8 cellular contexts compared by ENCODE assay signal in the genomic region with DNA sequence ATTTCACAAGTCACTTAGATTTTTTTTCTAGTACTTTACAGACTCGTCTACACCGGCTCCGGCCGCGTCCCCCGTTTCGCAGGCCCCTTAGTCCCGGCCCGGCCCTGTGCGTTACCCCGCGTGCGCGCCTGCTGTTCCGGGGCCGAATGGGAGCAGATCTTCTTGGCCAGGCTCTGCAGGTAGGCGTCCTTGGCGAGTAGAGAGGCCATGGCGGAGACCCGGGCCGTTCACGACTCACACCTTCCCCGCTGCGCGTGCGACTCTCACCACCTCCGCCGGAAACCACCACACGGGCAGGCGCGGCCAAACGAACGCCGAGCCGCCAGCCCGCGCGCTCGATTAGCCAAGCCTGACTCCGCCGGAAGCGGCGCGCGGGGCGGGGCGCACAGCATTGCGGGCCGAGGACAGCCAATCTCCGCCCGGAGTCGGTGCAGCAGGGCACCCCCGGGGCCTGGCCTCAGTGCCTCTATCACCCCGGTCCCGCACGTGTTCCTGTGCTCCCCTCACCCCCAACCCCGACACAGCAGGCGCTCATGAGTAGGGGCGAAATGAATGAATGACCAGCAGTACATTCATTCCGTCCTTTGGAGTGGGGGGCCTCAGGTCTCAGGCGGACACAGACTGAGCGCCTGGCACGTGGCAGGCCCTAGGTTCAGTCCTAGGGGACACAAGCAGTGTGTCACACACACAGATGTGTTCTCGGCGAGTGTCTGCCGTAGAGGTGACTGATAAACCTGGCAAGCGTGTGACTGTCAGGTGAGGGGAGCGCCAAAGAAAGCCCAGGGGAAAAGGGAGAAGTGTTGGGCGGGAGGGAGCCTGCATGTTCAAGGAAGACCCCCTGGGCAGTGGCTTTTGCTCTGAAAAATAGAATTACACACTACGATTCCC. TPM values are rescaled to one million over a fixed set of nuclear protein-coding genes. Genes with fewer than 3 reads are reported as not detected.
A peak's percentile ranks its signal among the peaks of the same experiment; 100 is the strongest.
DNase-seq lines count a peak whose midpoint lies in the region; ATAC-seq and TF ChIP-seq lines count a peak whose summit lies in the region.

A gene (minus strand): TSS at position 265 of the 888 bp plus-strand sequence. CDS start 56 bp downstream, at position 209.

- in situ Hi-C loops in GM23248 (cut with MboI) = no loop called here

- H3K4me1 Mint-ChIP-seq in activated T-cell treated with anti-CD3 and anti-CD28 coated beads, Interleukin-2, amount 50 U/mL, for 4 hours (ENCODE audit: low read depth) = peaks cover 42% of the 10 kb centered on the region

- H4K20me1 ChIP-seq in GM23248 (ENCODE audit: insufficient read depth) (no peaks in the 10 kb centered on the region), Karpas-422 (ENCODE audit: insufficient read depth, low read depth, low read length) (peaks cover 15% of the 10 kb centered on the region; the same call in 1 of the 2 replicates)

- H3K27ac ChIP-seq in GM23248 (peak within 1 kb of the TSS; percentile 58), Karpas-422 (ENCODE audit: low read length) (peak within 1 kb of the TSS; percentile 47), Peyer's patch (peak within 1 kb of the TSS; percentile 74 to 79 (median 76)), esophagus (ENCODE audit: low read depth in 2 of 2, low read length in 1 of 2) (peak within 1 kb of the TSS; percentile 64 to 87), muscle layer of colon (ENCODE audit: low read depth, low read length) (peak within 1 kb of the TSS; percentile 68)

- H3F3A ChIP-seq in GM23248 (ENCODE audit: insufficient read depth) = peaks cover 15% of the 10 kb centered on the region

- H3K9ac ChIP-seq in GM23248 (peak within 1 kb of the TSS; percentile 85), Karpas-422 (ENCODE audit: low read length) (peak within 1 kb of the TSS; percentile 83), muscle layer of colon (ENCODE audit: low read length) (peak within 1 kb of the TSS; percentile 50)

- peak; percentile 67 to 82 for TF ChIP-seq POLR2A in Peyer's patch (IDR thresholded peaks at IDR 0.05)

- peak within 1 kb of the TSS; percentile 83 for H2AFZ ChIP-seq in GM23248
- H2AFZ ChIP-seq in Karpas-422 (ENCODE audit: low read length) = peak within 1 kb of the TSS; percentile 92; the same call in 1 of the 2 replicates

- DNase-seq in DMS79 treated with DMSO at 0.1 percent for 48 hours (lab: John Stamatoyannopoulos, UW) (peak; percentile 86), GM23248 (peak; percentile 97), Karpas-422 (peak; percentile 98), Peyer's patch (peak; percentile 91 to 96 (median 96))
- peak; percentile 90 for DNase-seq in activated T-cell treated with anti-CD3 and anti-CD28 coated beads, Interleukin-2, amount 50 U/mL, for 4 hours
- peak; percentile 95 for DNase-seq in stimulated activated CD8-positive, alpha-beta memory T cell treated with anti-CD3 and anti-CD28 coated beads, Interleukin-4, amount 100 ng/mL, for 48 hours

- H3K36me3 ChIP-seq in GM23248 (ENCODE audit: low read depth) (peaks cover 14% of the 10 kb centered on the region; the same call in 1 of the 2 replicates), Karpas-422 (ENCODE audit: insufficient read depth, low read length) (peaks cover 25% of the 10 kb centered on the region; the same call in 1 of the 2 replicates), Peyer's patch (peaks cover 0 to 39% (median 0%) of the 10 kb centered on the region in 3 donors), esophagus (ENCODE audit: control insufficient read depth in 2 of 2, insufficient read depth in 2 of 2, low read length in 1 of 2) (peaks cover 30 to 42% of the 10 kb centered on the region in 2 donors), muscle layer of colon (ENCODE audit: insufficient read depth, low read length) (peaks cover 52% of the 10 kb centered on the region)

- peak within 1 kb of the TSS; percentile 89 for H3K4me3 Mint-ChIP-seq in activated T-cell treated with anti-CD3 and anti-CD28 coated beads, Interleukin-2, amount 50 U/mL, for 4 hours

- H3K9me3 Mint-ChIP-seq in activated T-cell treated with anti-CD3 and anti-CD28 coated beads, Interleukin-2, amount 50 U/mL, for 4 hours = no peaks in the 10 kb centered on the region

- H3K4me2 ChIP-seq in GM23248 (ENCODE audit: unreplicated experiment) = peak within 1 kb of the TSS; percentile 92
- peak within 1 kb of the TSS; percentile 78 for H3K4me2 ChIP-seq in Karpas-422 (ENCODE audit: low read depth, low read length, poor library complexity, severe bottlenecking)

- no peaks in the 10 kb centered on the region for H3K27me3 Mint-ChIP-seq in activated T-cell treated with anti-CD3 and anti-CD28 coated beads, Interleukin-2, amount 50 U/mL, for 4 hours (ENCODE audit: low read depth)

- ATAC-seq in activated T-cell treated with anti-CD3 and anti-CD28 coated beads, Interleukin-2, amount 50 U/mL, for 4 hours = peak; percentile 98

- H3K27me3 ChIP-seq in GM23248 (replicated peaks; ENCODE audit: insufficient read depth) = no peaks in the 10 kb centered on the region
- no peaks in the 10 kb centered on the region for H3K27me3 ChIP-seq in Karpas-422 (ENCODE audit: low read length)
- H3K27me3 ChIP-seq in Peyer's patch = no peaks in the 10 kb centered on the region
- no peaks in the 10 kb centered on the region for H3K27me3 ChIP-seq in esophagus (ENCODE audit: control insufficient read depth in 1 of 2, insufficient read depth in 2 of 2, low read length in 2 of 2)
- no peaks in the 10 kb centered on the region for H3K27me3 ChIP-seq in muscle layer of colon (ENCODE audit: control insufficient read depth in 1 of 2, insufficient read depth in 2 of 2, low read length in 2 of 2)

- no peaks in the 10 kb centered on the region for H3K9me3 ChIP-seq in GM23248 (ENCODE audit: low read depth)
- H3K9me3 ChIP-seq in Karpas-422 (ENCODE audit: low read length) = no peaks in the 10 kb centered on the region
- H3K9me3 ChIP-seq in Peyer's patch = no peaks in the 10 kb centered on the region
- no peaks in the 10 kb centered on the region for H3K9me3 ChIP-seq in esophagus (ENCODE audit: control insufficient read depth in 2 of 2, insufficient read depth in 1 of 2, low read depth in 1 of 2, low read length in 1 of 2)
- no peaks in the 10 kb centered on the region for H3K9me3 ChIP-seq in muscle layer of colon (ENCODE audit: low read length)

- WGBS in GM23248 (ENCODE audit: low coverage in 1 of 2, low lambda C conversion rate in 2 of 2, missing lambda C conversion rate in 2 of 2), 2 experiments = 4 to 6% methylated on average over 68 to 70 of the region's 70 CpGs
- 5% methylated on average over 64 to 70 of the region's 70 CpGs for WGBS in esophagus, 2 donors

- peak within 1 kb of the TSS; percentile 98 for H3K4me3 ChIP-seq in GM23248
- peak within 1 kb of the TSS; percentile 79 for H3K4me3 ChIP-seq in Karpas-422 (ENCODE audit: low read length)
- peak within 1 kb of the TSS; percentile 67 to 92 (median 76) for H3K4me3 ChIP-seq in Peyer's patch
- H3K4me3 ChIP-seq in esophagus (ENCODE audit: low read depth in 1 of 2, low read length in 2 of 2) = peak within 1 kb of the TSS; percentile 84
- peak within 1 kb of the TSS; percentile 84 to 87 for H3K4me3 ChIP-seq in muscle layer of colon (ENCODE audit: low read depth in 1 of 2, low read length in 2 of 2)

- peak in 2 of 6 experiments; percentile 14 to 43 for TF ChIP-seq CTCF in Peyer's patch (IDR thresholded peaks at IDR 0.05)

- H3K9me2 ChIP-seq in GM23248 (ENCODE audit: insufficient read depth) (no peaks in the 10 kb centered on the region), Karpas-422 (replicated peaks; ENCODE audit: insufficient read depth, low read length) (no peaks in the 10 kb centered on the region)

- peaks cover 35% of the 10 kb centered on the region for H3K79me2 ChIP-seq in GM23248 (ENCODE audit: insufficient read depth)
- H3K79me2 ChIP-seq in Karpas-422 (ENCODE audit: low read length) = peaks cover 21% of the 10 kb centered on the region

- H3K4me1 ChIP-seq in GM23248 (ENCODE audit: insufficient read depth) (peaks cover 10% of the 10 kb centered on the region; the same call in 1 of the 2 replicates), Karpas-422 (ENCODE audit: low read length) (peaks cover 14% of the 10 kb centered on the region), Peyer's patch (peaks cover 5 to 31% (median 8%) of the 10 kb centered on the region in 4 donors), esophagus (ENCODE audit: control insufficient read depth in 2 of 2, insufficient read depth in 2 of 2, low read length in 1 of 2) (peaks cover 3 to 11% of the 10 kb centered on the region in 2 donors), muscle layer of colon (ENCODE audit: insufficient read depth, low read length) (peaks cover 21% of the 10 kb centered on the region)

- peaks cover 48% of the 10 kb centered on the region for H3K36me3 Mint-ChIP-seq in activated T-cell treated with anti-CD3 and anti-CD28 coated beads, Interleukin-2, amount 50 U/mL, for 4 hours (ENCODE audit: insufficient read depth)

RNA-seq across cellular contexts. Expression of the gene that starts here (rescaled TPM):
- 10.8 and 18.2 TPM in 2 replicates for total RNA-seq in GM23248 (2014; rRNA removed; shearing (Covaris generic))
- 13.4 and 14.8 TPM in 2 replicates for polyA plus RNA-seq in GM23248 (2016; fragmentation: Nextera tagmentation; extraction: Ambion mirVana)
- total RNA-seq in Karpas-422 (2014; rRNA removed; shearing (Covaris generic); ENCODE audit: low replicate concordance) = 5.6 and 22.9 TPM in 2 replicates
- total RNA-seq in Peyer's patch = 10 to 100 TPM; 16.1 to 41.2 (median 26.8) TPM
- 10 to 100 TPM; 56.0 to 61.7 (median 58.5) TPM for total RNA-seq in activated T-cell treated with anti-CD3 and anti-CD28 coated beads, Interleukin-2, amount 50 U/mL, for 4 hours
- 10 to 100 TPM; 17.0 to 21.7 TPM for polyA plus RNA-seq in esophagus

Comparison
In these comparisons a context has a peak if more than half of its experiments do, and no peak if none do; other contexts are left out.
1. Peak in every context shown above with its lines: DNase-seq, ATAC-seq, H3K4me3 ChIP-seq and H3K27ac ChIP-seq.